Comparison of ENCODE assay signal across 1 cellular context in the genomic region with DNA sequence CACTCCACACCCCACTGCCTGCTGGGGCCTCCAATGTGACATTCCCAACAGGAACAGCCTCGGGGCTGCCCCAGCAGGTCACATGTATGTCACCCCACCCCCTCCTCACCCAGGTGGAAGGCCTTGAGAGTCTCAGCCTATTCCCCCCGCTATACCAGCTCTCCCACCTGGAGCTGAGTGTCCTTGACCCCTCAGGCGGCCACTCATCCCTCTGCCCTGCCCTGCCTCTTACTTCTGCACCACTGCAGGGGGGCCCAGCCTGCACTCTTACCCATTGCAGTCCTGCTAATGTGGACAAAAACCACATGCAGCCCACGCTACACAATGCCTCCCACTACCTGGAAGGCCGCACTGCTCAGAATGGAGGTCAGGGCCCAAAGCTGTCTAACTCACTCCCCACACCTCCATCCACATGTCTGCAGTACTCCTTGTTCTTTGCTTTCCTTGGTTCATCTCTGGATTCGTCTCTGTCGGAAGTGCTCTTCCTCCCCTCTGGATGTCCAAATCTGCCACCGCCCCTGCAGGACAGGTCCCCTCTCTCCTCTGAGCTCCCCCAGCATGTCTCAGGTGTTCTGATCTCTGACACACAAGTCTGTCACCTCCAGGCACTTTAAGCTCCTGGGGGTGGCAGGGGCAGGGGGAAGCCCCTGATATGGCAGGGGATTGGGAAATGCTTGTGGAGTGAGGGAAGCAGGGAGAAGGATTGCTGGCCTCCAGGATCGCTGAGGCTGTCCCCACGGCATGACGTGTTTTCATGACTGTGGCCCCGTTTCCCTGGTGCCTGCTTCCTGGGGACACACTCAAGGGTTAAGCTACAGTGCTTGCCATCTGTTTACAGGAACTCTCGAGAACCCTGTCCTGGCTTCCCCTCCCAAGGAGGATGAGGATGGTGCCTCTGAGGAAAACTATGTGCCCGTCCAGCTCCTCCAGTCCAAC.
A peak's percentile ranks its signal among the peaks of the same experiment; 100 is the strongest.
TF ChIP-seq lines count a peak whose summit lies in the region.

No MANE protein-coding gene starts in this region.

TF ChIP-seq in GM12878, 131 proteins besides CTCF, POLR2A, EP300 and RAD21:
- TF ChIP-seq SREBF1 (IDR thresholded peaks at IDR 0.05; ENCODE audit: low read length) (no peak), POLR2AphosphoS2 (IDR thresholded peaks at IDR 0.05; ENCODE audit: low read depth, low read length) (0 out of 2 replicates have a peak, but pooled peaks have one; percentile 39), NR2F1 (conservative IDR thresholded peaks at IDR 0.05) (no peak)
- TF ChIP-seq, protein P1, sequence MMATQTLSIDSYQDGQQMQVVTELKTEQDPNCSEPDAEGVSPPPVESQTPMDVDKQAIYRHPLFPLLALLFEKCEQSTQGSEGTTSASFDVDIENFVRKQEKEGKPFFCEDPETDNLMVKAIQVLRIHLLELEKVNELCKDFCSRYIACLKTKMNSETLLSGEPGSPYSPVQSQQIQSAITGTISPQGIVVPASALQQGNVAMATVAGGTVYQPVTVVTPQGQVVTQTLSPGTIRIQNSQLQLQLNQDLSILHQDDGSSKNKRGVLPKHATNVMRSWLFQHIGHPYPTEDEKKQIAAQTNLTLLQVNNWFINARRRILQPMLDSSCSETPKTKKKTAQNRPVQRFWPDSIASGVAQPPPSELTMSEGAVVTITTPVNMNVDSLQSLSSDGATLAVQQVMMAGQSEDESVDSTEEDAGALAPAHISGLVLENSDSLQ (IDR thresholded peaks at IDR 0.05) = no peak
- TF ChIP-seq, protein P2, sequence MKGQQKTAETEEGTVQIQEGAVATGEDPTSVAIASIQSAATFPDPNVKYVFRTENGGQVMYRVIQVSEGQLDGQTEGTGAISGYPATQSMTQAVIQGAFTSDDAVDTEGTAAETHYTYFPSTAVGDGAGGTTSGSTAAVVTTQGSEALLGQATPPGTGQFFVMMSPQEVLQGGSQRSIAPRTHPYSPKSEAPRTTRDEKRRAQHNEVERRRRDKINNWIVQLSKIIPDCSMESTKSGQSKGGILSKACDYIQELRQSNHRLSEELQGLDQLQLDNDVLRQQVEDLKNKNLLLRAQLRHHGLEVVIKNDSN (IDR thresholded peaks at IDR 0.05; ENCODE audit: borderline replicate concordance, extremely low read length, insufficient read depth, low read depth, low read length) = no peak
